In genomic region chr17:65099941-65100315, GRCh38 we compare ENCODE assay signal across 8 cellular contexts. TPM values are rescaled to one million over a fixed set of nuclear protein-coding genes. Genes with fewer than 3 reads are reported as not detected.
DNase-seq lines count a peak whose midpoint lies in the region; ATAC-seq and TF ChIP-seq lines count a peak whose summit lies in the region.

No MANE protein-coding gene starts in this region.

- peaks cover 16% of the 10 kb centered on the region for H3K4me1 ChIP-seq in CD4-positive, CD25-positive, alpha-beta regulatory T cell (ENCODE audit: control insufficient read depth, insufficient read depth, low read length, poor library complexity, severe bottlenecking)

- peak; percentile 57 to 61 for ATAC-seq in CD4-positive, CD25-positive, alpha-beta regulatory T cell (ENCODE audit: low read depth in 2 of 2)
- ATAC-seq in GM19328 (IDR thresholded peaks at IDR 0.05; ENCODE audit: unreplicated experiment) = peak; percentile 60
- ATAC-seq in HG03354 (IDR thresholded peaks at IDR 0.05; ENCODE audit: poor library complexity, severe bottlenecking, unreplicated experiment) = peak; percentile 85

- in situ Hi-C loops in astrocyte of the spinal cord (cut with HindIII; ENCODE audit: low sequenced_read_pairs) = no loop called here

- peaks cover 4% of the 10 kb centered on the region for H3K27me3 Mint-ChIP-seq in CD4-positive, CD25-positive, alpha-beta regulatory T cell

- no peaks in the 10 kb centered on the region for H3K36me3 ChIP-seq in CD4-positive, CD25-positive, alpha-beta regulatory T cell (ENCODE audit: control insufficient read depth, insufficient read depth, low read length)

- peak overlapping the region; percentile 68 for H3K27ac ChIP-seq in CD4-positive, CD25-positive, alpha-beta regulatory T cell (ENCODE audit: insufficient read depth, low read length, poor library complexity, severe bottlenecking)
- peak overlapping the region; percentile 62 for H3K27ac ChIP-seq in layer of hippocampus (ENCODE audit: low read depth, low read length)

- DNase-seq in CD4-positive, CD25-positive, alpha-beta regulatory T cell = peak in 2 of 3 donors; percentile 32 to 74
- DNase-seq in T follicular helper cell (ENCODE audit: low read depth) = peak; percentile 15
- DNase-seq in astrocyte of the spinal cord (ENCODE audit: low read depth, low spot score) = peak; percentile 91
- DNase-seq in stimulated activated CD4-positive, alpha-beta T cell treated with anti-CD3 and anti-CD28 coated beads, Interleukin-4, amount 100 ng/mL, for 48 hours (ENCODE audit: low read depth in 2 of 2) = peak; percentile 73 to 85
- no peak for DNase-seq in NCI-H82 treated with DMSO at 0.1 percent for 48 hours (lab: John Stamatoyannopoulos, UW; ENCODE audit: unreplicated experiment)

- no peaks in the 10 kb centered on the region for H3K27me3 ChIP-seq in CD4-positive, CD25-positive, alpha-beta regulatory T cell (ENCODE audit: control insufficient read depth, insufficient read depth, low read length)
- H3K27me3 ChIP-seq in layer of hippocampus (ENCODE audit: control insufficient read depth, insufficient read depth, low read length) = no peaks in the 10 kb centered on the region

- peak overlapping the region; percentile 85 to 90 (median 88) for H3K4me3 Mint-ChIP-seq in CD4-positive, CD25-positive, alpha-beta regulatory T cell

- peak overlapping the region; percentile 89 to 96 (median 90) for H3K27ac Mint-ChIP-seq in CD4-positive, CD25-positive, alpha-beta regulatory T cell

- TF ChIP-seq CTCF in astrocyte of the spinal cord (IDR thresholded peaks at IDR 0.05; ENCODE audit: low read depth, low read length) = no peak

- H3K4me3 ChIP-seq in CD4-positive, CD25-positive, alpha-beta regulatory T cell (ENCODE audit: low read depth, low read length) = peak overlapping the region; percentile 85
- peak overlapping the region; percentile 35 for H3K4me3 ChIP-seq in astrocyte of the spinal cord (ENCODE audit: low read depth, low read length)

- no peaks in the 10 kb centered on the region for H3K36me3 Mint-ChIP-seq in CD4-positive, CD25-positive, alpha-beta regulatory T cell

- H3K9me3 ChIP-seq in CD4-positive, CD25-positive, alpha-beta regulatory T cell (ENCODE audit: control insufficient read depth in 2 of 2, low read length in 2 of 2) = no peaks in the 10 kb centered on the region

- no peaks in the 10 kb centered on the region for H3K9me3 Mint-ChIP-seq in CD4-positive, CD25-positive, alpha-beta regulatory T cell

- H3K4me1 Mint-ChIP-seq in CD4-positive, CD25-positive, alpha-beta regulatory T cell = peaks cover 10 to 30% (median 17%) of the 10 kb centered on the region in 4 donors

RNA-seq across cellular contexts. Expression of gene RGS9, which starts 37.2 kb away (rescaled TPM):
- total RNA-seq in CD4-positive, CD25-positive, alpha-beta regulatory T cell = 0.81 TPM
- polyA plus RNA-seq in CD4-positive, CD25-positive, alpha-beta regulatory T cell = 1 to 10 TPM in 1 of 4 donors, under 1 TPM in 3; 0.19 to 1.7 (median 0.51) TPM

RNA-seq across cellular contexts. Expression of gene GNA13, which starts 43.4 kb away (rescaled TPM):
- 127 TPM for total RNA-seq in CD4-positive, CD25-positive, alpha-beta regulatory T cell
- 10 to 100 TPM; 51.4 to 58.0 (median 53.3) TPM for polyA plus RNA-seq in CD4-positive, CD25-positive, alpha-beta regulatory T cell
